Comparison of ENCODE assay signal across 10 cellular contexts in genomic region chr1:33111965-33112364, GRCh38. TPM values are rescaled to one million over a fixed set of nuclear protein-coding genes. Genes with fewer than 3 reads are reported as not detected.
DNase-seq lines count a peak whose midpoint lies in the region; ATAC-seq and TF ChIP-seq lines count a peak whose summit lies in the region.
"Had no signal": no experiment of that assay in that cellular context is flagged by ENCODE, and none has a peak within 500 bp of the region (broad histone marks: within the 10 kb centered on the region; RNA-seq: fewer than 3 reads in every experiment).

No MANE protein-coding gene starts in this region.

- H3K27me3 ChIP-seq in Peyer's patch, result no peaks in the 10 kb centered on the region
- no peaks in the 10 kb centered on the region for H3K27me3 ChIP-seq in esophagus squamous epithelium
- H3K27me3 ChIP-seq: SJCRH30 had no signal

- H3K27ac ChIP-seq in Peyer's patch (no peak overlapping the region), esophagus squamous epithelium (no peak overlapping the region)
- H3K27ac ChIP-seq: SJCRH30 had no signal

- no peak for DNase-seq in AG09309 (ENCODE audit: low read depth)
- no peak for DNase-seq in GM13976 (ENCODE audit: low spot score)
- DNase-seq in Peyer's patch, result no peak
- DNase-seq in esophagus squamous epithelium (lab: John Stamatoyannopoulos, UW), result no peak
- no peak for DNase-seq in GM03348 (ENCODE audit: low spot score)
- no peak for DNase-seq in activated naive CD4-positive, alpha-beta T cell treated with Interleukin-2 at 50 U/mL for 16 hours
- DNase-seq: midbrain had no signal

- intact Hi-C loops in esophagus squamous epithelium (cut with DNase I), result loop anchor here (10.0 kb wide), 1 partner anchor 253 kb away; no protein-coding TSS in a partner anchor

- in situ Hi-C loops in GM13976 (cut with MboI; ENCODE audit: low sequenced_read_pairs, unreplicated experiment), result no loop called here

- ATAC-seq in GM19328 (IDR thresholded peaks at IDR 0.05; ENCODE audit: unreplicated experiment) (no peak), HG03039 (IDR thresholded peaks at IDR 0.05; ENCODE audit: unreplicated experiment) (no peak)

- 35 to 37% methylated on average over 3 of the region's 3 CpGs for WGBS in esophagus squamous epithelium, 2 donors

- TF ChIP-seq CTCF in AG09309 (IDR thresholded peaks at IDR 0.05; ENCODE audit: control insufficient read depth, insufficient read depth, low read depth, low read length, missing control alignments) (peak; percentile 50), GM13976 (IDR thresholded peaks at IDR 0.05; ENCODE audit: borderline replicate concordance, control extremely low read depth, extremely low read depth, insufficient read depth, missing control alignments) (peak; percentile 23), Peyer's patch (IDR thresholded peaks at IDR 0.05) (peak in 4 of 6 experiments; percentile 9 to 32 (median 22)), esophagus squamous epithelium (IDR thresholded peaks at IDR 0.05) (peak in 5 of 6 experiments; percentile 22 to 57 (median 33))

- H3K4me1 ChIP-seq in Peyer's patch (no peaks in the 10 kb centered on the region), esophagus squamous epithelium (no peaks in the 10 kb centered on the region)
- H3K4me1 ChIP-seq: SJCRH30 had no signal

- no peak for TF ChIP-seq POLR2A in Peyer's patch (IDR thresholded peaks at IDR 0.05)
- TF ChIP-seq POLR2A in esophagus squamous epithelium (IDR thresholded peaks at IDR 0.05), result no peak

- H3K36me3 ChIP-seq in Peyer's patch (no peaks in the 10 kb centered on the region), esophagus squamous epithelium (no peaks in the 10 kb centered on the region)

- H3K4me3 ChIP-seq in AG09309 (ENCODE audit: control insufficient read depth, low read depth, low read length), result no peak overlapping the region
- no peak overlapping the region for H3K4me3 ChIP-seq in Peyer's patch
- H3K4me3 ChIP-seq in esophagus squamous epithelium, result no peak overlapping the region
- H3K4me3 ChIP-seq: SJCRH30 had no signal

- H3K9me3 ChIP-seq in Peyer's patch (no peaks in the 10 kb centered on the region), esophagus squamous epithelium (no peaks in the 10 kb centered on the region)

RNA-seq across cellular contexts. Expression of gene AZIN2, which starts 31.0 kb away (rescaled TPM):
- total RNA-seq in Peyer's patch (10 to 100 TPM in 1 of 4 donors, 1 to 10 TPM in 2, under 1 TPM in 1; 0.95 to 26.4 (median 2.2) TPM), esophagus squamous epithelium (1 to 10 TPM in 1 of 4 donors, under 1 TPM in 3; 0.27 to 1.5 (median 0.61) TPM)
